9 cellular contexts compared by ENCODE assay signal in the genomic region with DNA sequence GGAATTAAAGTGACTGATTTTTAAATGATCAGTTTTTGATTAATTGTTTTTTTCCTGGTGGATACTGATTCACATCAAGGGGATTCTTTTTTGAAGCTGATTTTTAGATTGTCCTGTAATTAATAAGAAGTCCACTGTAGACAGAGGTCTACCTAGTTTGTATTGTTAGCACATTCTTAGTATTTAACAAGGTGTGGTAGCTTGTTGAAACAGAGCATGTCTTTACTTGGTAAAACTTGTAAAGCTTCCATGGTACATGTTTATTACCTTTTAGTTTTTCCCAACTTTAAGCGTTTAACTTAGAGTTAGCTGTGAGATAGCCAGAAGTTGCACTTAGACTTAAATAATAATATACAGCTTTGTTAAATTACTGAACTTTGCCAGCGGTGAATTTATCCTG. TPM values are rescaled to one million over a fixed set of nuclear protein-coding genes. Genes with fewer than 3 reads are reported as not detected.
A peak's percentile ranks its signal among the peaks of the same experiment; 100 is the strongest.
DNase-seq lines count a peak whose midpoint lies in the region; ATAC-seq and TF ChIP-seq lines count a peak whose summit lies in the region.
"Had no signal": no experiment of that assay in that cellular context is flagged by ENCODE, and none has a peak within 500 bp of the region (broad histone marks: within the 10 kb centered on the region; RNA-seq: fewer than 3 reads in every experiment).

No MANE protein-coding gene starts in this region.

- peak overlapping the region; percentile 97 to 100 (median 99) for H3K27ac Mint-ChIP-seq in naive thymus-derived CD4-positive, alpha-beta T cell

- H3K27me3 ChIP-seq in BJ (ENCODE audit: control insufficient read depth, insufficient read depth, low read length) = no peaks in the 10 kb centered on the region
- peaks cover 0 to 4% of the 10 kb centered on the region in 2 donors for H3K27me3 ChIP-seq in naive thymus-derived CD4-positive, alpha-beta T cell (ENCODE audit: control insufficient read depth in 2 of 2, insufficient read depth in 2 of 2, low read length in 2 of 2)

- peaks cover 22 to 31% of the 10 kb centered on the region in 2 donors for H3K4me1 ChIP-seq in naive thymus-derived CD4-positive, alpha-beta T cell (ENCODE audit: control insufficient read depth in 2 of 2, insufficient read depth in 2 of 2, low read length in 2 of 2)

- H3K4me3 Mint-ChIP-seq in naive thymus-derived CD4-positive, alpha-beta T cell = peak overlapping the region; percentile 88 to 99 (median 97)

- peaks cover 0 to 6% (median 4%) of the 10 kb centered on the region in 5 donors for H3K27me3 Mint-ChIP-seq in naive thymus-derived CD4-positive, alpha-beta T cell

- CTCF ChIA-PET in BJ (lab: Yijun Ruan, JAX) = interaction anchor here (1.0 to 1.4 kb wide), 3 partner anchors 8 to 49 kb away, joined by 3 to 5 read pairs (median 3); no protein-coding TSS in a partner anchor
- CTCF ChIA-PET in naive thymus-derived CD4-positive, alpha-beta T cell (lab: Charles Lee) = interaction anchor here (0.5 to 1.1 kb wide), 3 partner anchors 50 to 1546 kb away, joined by 3 read pairs; no protein-coding TSS in a partner anchor

- H3K27ac ChIP-seq in KOPT-K1 (ENCODE audit: low read depth, low read length, poor library complexity, severe bottlenecking) = peak overlapping the region; percentile 87
- peak overlapping the region; percentile 93 for H3K27ac ChIP-seq in naive thymus-derived CD4-positive, alpha-beta T cell (ENCODE audit: low read depth, low read length)

- no peak for ATAC-seq in naive thymus-derived CD4-positive, alpha-beta T cell
- no peak for ATAC-seq in HG02759 (IDR thresholded peaks at IDR 0.05; ENCODE audit: unreplicated experiment)

- peaks cover 6 to 30% (median 19%) of the 10 kb centered on the region in 5 donors for H3K36me3 Mint-ChIP-seq in naive thymus-derived CD4-positive, alpha-beta T cell

- H3K4me1 Mint-ChIP-seq in naive thymus-derived CD4-positive, alpha-beta T cell = peaks cover 27 to 60% (median 41%) of the 10 kb centered on the region in 7 donors

- H3K9me3 Mint-ChIP-seq in naive thymus-derived CD4-positive, alpha-beta T cell = no peaks in the 10 kb centered on the region

- peak overlapping the region; percentile 100 for H3K4me3 ChIP-seq in BJ (ENCODE audit: low read depth, low read length)
- peak overlapping the region; percentile 89 for H3K4me3 ChIP-seq in choroid plexus epithelial cell (ENCODE audit: low read depth, low read length)
- peak overlapping the region; percentile 81 for H3K4me3 ChIP-seq in naive thymus-derived CD4-positive, alpha-beta T cell (ENCODE audit: low read length)

- TF ChIP-seq CTCF in BJ (IDR thresholded peaks at IDR 0.05; ENCODE audit: insufficient read depth, low read depth, low read length) (no peak), choroid plexus epithelial cell (conservative IDR thresholded peaks at IDR 0.05; ENCODE audit: low read depth, low read length) (no peak)

- DNase-seq in BJ (ENCODE audit: low read depth) = no peak
- no peak for DNase-seq in choroid plexus epithelial cell (ENCODE audit: low read depth)
- DNase-seq in naive thymus-derived CD4-positive, alpha-beta T cell = no peak
- no peak for DNase-seq in NCI-H446 treated with DMSO at 0.1 percent for 48 hours (lab: John Stamatoyannopoulos, UW)
- no peak for DNase-seq in medulla oblongata (ENCODE audit: extremely low spot score)
- DNase-seq in NCI-H1694 (lab: John Stamatoyannopoulos, UW) = no peak
- DNase-seq: stimulated activated CD4-positive, alpha-beta T cell treated with anti-CD3 and anti-CD28 coated beads, Interleukin-4, amount 100 ng/mL, for 24 hours had no signal

- H3K36me3 ChIP-seq in BJ (ENCODE audit: control insufficient read depth, insufficient read depth, low read length) = peaks cover 6% of the 10 kb centered on the region
- H3K36me3 ChIP-seq in KOPT-K1 (ENCODE audit: insufficient read depth, low read length) = peaks cover 56% of the 10 kb centered on the region
- H3K36me3 ChIP-seq in naive thymus-derived CD4-positive, alpha-beta T cell (ENCODE audit: control insufficient read depth in 2 of 3, insufficient read depth in 3 of 3, low read length in 3 of 3) = peaks cover 4 to 37% (median 10%) of the 10 kb centered on the region in 3 experiments

- H3K9me3 ChIP-seq in KOPT-K1 (ENCODE audit: insufficient read depth, low read length, poor library complexity, severe bottlenecking) = no peaks in the 10 kb centered on the region
- no peaks in the 10 kb centered on the region for H3K9me3 ChIP-seq in naive thymus-derived CD4-positive, alpha-beta T cell (ENCODE audit: control insufficient read depth in 2 of 3, low read length in 3 of 3)

- POLR2A ChIA-PET in BJ (lab: Charles Lee) = no interaction called here
- POLR2A ChIA-PET in naive thymus-derived CD4-positive, alpha-beta T cell (lab: Charles Lee) = interaction anchor here (0.7 to 5.2 kb wide), 5 partner anchors 21 to 65 kb away, joined by 3 to 29 read pairs (median 3); a partner anchor contains a TSS

- intact Hi-C loops in naive thymus-derived CD4-positive, alpha-beta T cell (cut with micrococcal nuclease) = loop anchor here (2.0 to 10.0 kb wide), 8 partner anchors 37 to 1837 kb away; a partner anchor contains a TSS

RNA-seq across cellular contexts. Expression of a gene that starts 1.5 kb away (rescaled TPM):
- 478 and 758 TPM in 2 replicates for polyA plus RNA-seq in BJ (2011; rRNA removed)
- polyA minus RNA-seq in BJ (2011; rRNA and poly(A)+ RNA removed) = 183 and 269 TPM in 2 replicates
- total RNA-seq in naive thymus-derived CD4-positive, alpha-beta T cell = 100 to 1,000 TPM; 557 to 758 (median 700) TPM
- 100 to 1,000 TPM; 693 to 843 TPM for polyA plus RNA-seq in naive thymus-derived CD4-positive, alpha-beta T cell

RNA-seq across cellular contexts. Expression of a gene that starts 51.2 kb away (rescaled TPM):
- 4.3 and 4.9 TPM in 2 replicates for polyA plus RNA-seq in BJ (2011; rRNA removed)
- polyA minus RNA-seq in BJ (2011; rRNA and poly(A)+ RNA removed) = 2.6 and 2.7 TPM in 2 replicates
- total RNA-seq in naive thymus-derived CD4-positive, alpha-beta T cell = under 1 TPM in 2 of 5 experiments, not detected in 3; 0.16 to 0.32 TPM
- not detected for polyA plus RNA-seq in naive thymus-derived CD4-positive, alpha-beta T cell
